In genomic region chr10:21398549-21399345, GRCh38 we compare ENCODE assay signal across 12 cellular contexts.
A peak's percentile ranks its signal among the peaks of the same experiment; 100 is the strongest.
DNase-seq lines count a peak whose midpoint lies in the region; ATAC-seq and TF ChIP-seq lines count a peak whose summit lies in the region.
"Had no signal": no experiment of that assay in that cellular context is flagged by ENCODE, and none has a peak within 500 bp of the region (broad histone marks: within the 10 kb centered on the region; RNA-seq: fewer than 3 reads in every experiment).

No MANE protein-coding gene starts in this region.

- no peaks in the 10 kb centered on the region for H3K27me3 Mint-ChIP-seq in MCF 10A (ENCODE audit: insufficient read depth, unreplicated experiment)
- peaks cover 2% of the 10 kb centered on the region for H3K27me3 Mint-ChIP-seq in activated CD4-positive, alpha-beta T cell treated with anti-CD3 and anti-CD28 coated beads, Interleukin-2, amount 10 ng/mL, durations not matched to agents 24 days and 14 days

- CTCF ChIA-PET in MCF 10A (lab: Yijun Ruan, JAX) = interaction anchor here (0.7 to 0.9 kb wide), 2 partner anchors 9 to 514 kb away, joined by 3 read pairs; no protein-coding TSS in a partner anchor

- no peak overlapping the region for H3K4me3 ChIP-seq in breast epithelium
- peak overlapping the region; percentile 33 for H3K4me3 ChIP-seq in SK-N-MC
- H3K4me3 ChIP-seq: skin epidermis had no signal

- no TSS peak for BruUV-seq in MCF 10A (replicated peaks; lab: Mats Ljungman, UMichigan)

- H3K4me3 Mint-ChIP-seq in MCF 10A (ENCODE audit: unreplicated experiment) = no peak overlapping the region
- H3K4me3 Mint-ChIP-seq in activated CD4-positive, alpha-beta T cell treated with anti-CD3 and anti-CD28 coated beads, Interleukin-2, amount 10 ng/mL, durations not matched to agents 24 days and 14 days = no peak overlapping the region

- H3K36me3 ChIP-seq in breast epithelium (no peaks in the 10 kb centered on the region), SK-N-MC (ENCODE audit: insufficient read depth, low read length) (no peaks in the 10 kb centered on the region)

- no peak for ATAC-seq in left colon
- ATAC-seq: activated CD4-positive, CD25-positive, alpha-beta regulatory T cell treated with anti-CD3 and anti-CD28 coated beads, Interleukin-2, amount 50 U/mL, for 24 hours had no signal

- intact Hi-C loops in MCF 10A (cut with micrococcal nuclease) = no loop called here
- intact Hi-C loops in breast epithelium (cut with DNase I; ENCODE audit: low total_unique reads) = no loop called here
- intact Hi-C loops in left colon (cut with DNase I, micrococcal nuclease) = no loop called here
- intact Hi-C loops in activated CD4-positive, alpha-beta T cell treated with anti-CD3 and anti-CD28 coated beads, Interleukin-2, amount 10 ng/mL, durations not matched to agents 24 days and 14 days (cut with micrococcal nuclease) = no loop called here

- H3K27me3 ChIP-seq in breast epithelium = no peaks in the 10 kb centered on the region

- TF ChIP-seq POLR2A in breast epithelium (IDR thresholded peaks at IDR 0.05) = no peak

- H3K4me1 ChIP-seq in breast epithelium = no peaks in the 10 kb centered on the region

- POLR2A ChIA-PET in MCF 10A (lab: Yijun Ruan, JAX) = interaction anchor here (0.6 to 1.6 kb wide), 5 partner anchors 10 to 49 kb away, joined by 3 to 5 read pairs (median 3); no protein-coding TSS in a partner anchor

- peaks cover 30% of the 10 kb centered on the region for H3K4me1 Mint-ChIP-seq in MCF 10A (ENCODE audit: insufficient read depth, unreplicated experiment)
- no peaks in the 10 kb centered on the region for H3K4me1 Mint-ChIP-seq in activated CD4-positive, alpha-beta T cell treated with anti-CD3 and anti-CD28 coated beads, Interleukin-2, amount 10 ng/mL, durations not matched to agents 24 days and 14 days

- H3K9me3 ChIP-seq in breast epithelium = peaks cover 10 to 11% of the 10 kb centered on the region in 2 donors
- H3K9me3 ChIP-seq in SK-N-MC (ENCODE audit: low read depth, low read length) = no peaks in the 10 kb centered on the region

- H3K36me3 Mint-ChIP-seq in MCF 10A (ENCODE audit: insufficient read depth, unreplicated experiment) = peaks cover 5% of the 10 kb centered on the region
- no peaks in the 10 kb centered on the region for H3K36me3 Mint-ChIP-seq in activated CD4-positive, alpha-beta T cell treated with anti-CD3 and anti-CD28 coated beads, Interleukin-2, amount 10 ng/mL, durations not matched to agents 24 days and 14 days (ENCODE audit: low read depth)

- H3K27ac ChIP-seq in breast epithelium (no peak overlapping the region), SK-N-MC (peak overlapping the region; percentile 85)

- no peaks in the 10 kb centered on the region for H3K9me3 Mint-ChIP-seq in MCF 10A (ENCODE audit: unreplicated experiment)
- H3K9me3 Mint-ChIP-seq in activated CD4-positive, alpha-beta T cell treated with anti-CD3 and anti-CD28 coated beads, Interleukin-2, amount 10 ng/mL, durations not matched to agents 24 days and 14 days = no peaks in the 10 kb centered on the region

- peak; percentile 62 for DNase-seq in MCF 10A (ENCODE audit: unreplicated experiment)
- DNase-seq in breast epithelium (ENCODE audit: low spot score in 2 of 2) = no peak
- no peak for DNase-seq in SK-N-MC (ENCODE audit: low read depth, low spot score)
- peak; percentile 40 for DNase-seq in glomerular visceral epithelial cell (ENCODE audit: extremely low spot score)
- no peak for DNase-seq in left colon
- DNase-seq in activated CD4-positive, alpha-beta T cell treated with anti-CD3 and anti-CD28 coated beads, Interleukin-2, amount 10 ng/mL, durations not matched to agents 24 days and 14 days = no peak
- DNase-seq in NCI-H1092 (lab: John Stamatoyannopoulos, UW) = no peak
- DNase-seq in 8988T = no peak
- DNase-seq: ACHN had no signal

- no peak for TF ChIP-seq CTCF in MCF 10A (IDR thresholded peaks at IDR 0.05; ENCODE audit: unreplicated experiment)
- TF ChIP-seq CTCF in breast epithelium (IDR thresholded peaks at IDR 0.05) = no peak

- peak overlapping the region; percentile 62 for H3K9ac ChIP-seq in SK-N-MC (ENCODE audit: insufficient read length)

- H3K27ac Mint-ChIP-seq in MCF 10A (ENCODE audit: low read depth, unreplicated experiment) = peak overlapping the region; percentile 12
- no peak overlapping the region for H3K27ac Mint-ChIP-seq in activated CD4-positive, alpha-beta T cell treated with anti-CD3 and anti-CD28 coated beads, Interleukin-2, amount 10 ng/mL, durations not matched to agents 24 days and 14 days
- H3K27ac Mint-ChIP-seq: activated T-helper 2 cell treated with anti-CD3 and anti-CD28 coated beads, Interferon-gamma antibody, Interleukin-2, Interleukin-4, amounts not matched to agents 10 μg/mL and 5 μg/mL and 100 μg/mL, durations not matched to agents 14 hours and 24 hours and 36 hours had no signal

Comparison
In these comparisons a context has a peak if more than half of its experiments do, and no peak if none do; other contexts are left out.
1. DNase-seq: peak in MCF 10A (single experiment) and glomerular visceral epithelial cell (single experiment); none in breast epithelium (0 of 2), SK-N-MC (single experiment), left colon (0 of 2), activated CD4-positive, alpha-beta T cell treated with anti-CD3 and anti-CD28 coated beads, Interleukin-2, amount 10 ng/mL, durations not matched to agents 24 days and 14 days (single experiment), NCI-H1092 (single experiment) and 8988T (single experiment).